Comparison of ENCODE assay signal across 11 cellular contexts in the genomic region with DNA sequence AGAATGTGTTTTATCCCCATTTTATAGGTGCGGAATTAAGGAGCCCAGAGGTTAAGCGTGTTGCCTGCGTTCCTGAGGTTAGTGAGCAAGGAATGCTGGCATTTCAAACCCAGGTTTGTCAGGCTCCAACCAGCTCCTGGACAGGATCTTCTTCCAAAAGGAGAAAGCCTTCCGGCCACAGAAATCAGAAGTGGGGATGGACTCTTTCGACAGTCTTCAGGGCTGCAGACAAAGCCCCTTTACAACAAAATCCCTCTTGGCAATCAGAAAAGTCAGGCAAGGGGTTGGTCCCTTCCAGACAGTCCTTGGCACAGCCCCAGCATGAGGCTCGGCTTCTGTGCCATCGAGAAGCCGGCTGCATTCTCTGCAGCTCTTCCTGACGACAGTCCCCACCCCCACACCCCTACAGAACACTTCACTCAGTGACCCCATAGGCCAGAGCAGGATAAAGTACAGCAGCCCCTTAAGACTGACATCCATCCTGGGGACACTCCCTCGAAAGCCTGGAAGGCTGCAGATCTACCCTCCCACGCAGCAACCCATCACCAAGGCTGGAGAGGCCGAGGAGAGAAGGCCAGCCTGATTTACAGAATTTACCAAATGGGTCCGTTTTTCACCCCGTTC.
DNase-seq lines count a peak whose midpoint lies in the region; ATAC-seq and TF ChIP-seq lines count a peak whose summit lies in the region.
"Had no signal": no experiment of that assay in that cellular context is flagged by ENCODE, and none has a peak within 500 bp of the region (broad histone marks: within the 10 kb centered on the region; RNA-seq: fewer than 3 reads in every experiment).

No MANE protein-coding gene starts in this region.

- DNase-seq in H9, result no peak
- DNase-seq in ecto neural progenitor cell (ENCODE audit: low spot score), result peak; percentile 46
- no peak for DNase-seq in stomach
- DNase-seq in cortex of kidney (lab: John Stamatoyannopoulos, UW), result no peak
- no peak for DNase-seq in left colon
- DNase-seq in kidney glomerular epithelial cell (lab: John Stamatoyannopoulos, UW), result no peak
- DNase-seq: activated CD4-positive, alpha-beta memory T cell treated with anti-CD3 and anti-CD28 coated beads for 36 hours had no signal

- no peak overlapping the region for H2BK15ac ChIP-seq in H9 (ENCODE audit: low read depth, low read length)

- no peak overlapping the region for H4K91ac ChIP-seq in H9 (ENCODE audit: insufficient read length, low read depth, low read length)

- intact Hi-C loops in stomach (cut with DNase I; ENCODE audit: low total_unique reads) (no loop called here), left colon (cut with DNase I, micrococcal nuclease) (no loop called here)

- H3K27ac Mint-ChIP-seq in H9, result peak overlapping the region in 2 of 3 experiments; percentile 33 to 90; a peak in 4 of 7 replicates
- H3K27ac Mint-ChIP-seq: activated CD4-positive, alpha-beta memory T cell treated with anti-CD3 and anti-CD28 coated beads for 36 hours had no signal

- peaks cover 12% of the 10 kb centered on the region for H3K79me1 ChIP-seq in H9 (ENCODE audit: insufficient read depth, low read depth, low read length, poor library complexity, severe bottlenecking)

- H3K27me3 ChIP-seq in H9 (ENCODE audit: insufficient read depth, low read length), result no peaks in the 10 kb centered on the region
- H3K27me3 ChIP-seq in layer of hippocampus (ENCODE audit: control insufficient read depth, insufficient read depth, low read length), result no peaks in the 10 kb centered on the region
- no peaks in the 10 kb centered on the region for H3K27me3 ChIP-seq in stomach

- H3K56ac ChIP-seq in H9 (ENCODE audit: insufficient read length, low read depth, low read length), result no peak overlapping the region

- H3K27ac ChIP-seq in H9 (ENCODE audit: insufficient read length, low read depth, low read length) (no peak overlapping the region), layer of hippocampus (ENCODE audit: low read depth, low read length) (peak overlapping the region; percentile 17), stomach (peak overlapping the region; percentile 20 to 82 (median 77))

- H3K4me3 ChIP-seq in stomach, result no peak overlapping the region
- H3K4me3 ChIP-seq: mucosa of descending colon had no signal

- no peak overlapping the region for H4K5ac ChIP-seq in H9 (ENCODE audit: insufficient read length, low read depth, low read length)

- no peak overlapping the region for H3K14ac ChIP-seq in H9 (ENCODE audit: insufficient read depth, low read length)

- peaks cover 12% of the 10 kb centered on the region; the same call in 1 of the 2 replicates for H3K79me2 ChIP-seq in H9 (ENCODE audit: insufficient read depth, low read length)

- no peak overlapping the region for H3K4me2 ChIP-seq in H9 (ENCODE audit: insufficient read depth, insufficient read length, low read length)

- H3K36me3 Mint-ChIP-seq in H9 (ENCODE audit: insufficient read depth in 1 of 3, low read depth in 3 of 3), result peaks cover 0 to 4% (median 0%) of the 10 kb centered on the region in 3 experiments; a peak in 4 of 7 replicates
- H3K36me3 Mint-ChIP-seq: activated CD4-positive, alpha-beta memory T cell treated with anti-CD3 and anti-CD28 coated beads for 36 hours; activated naive CD8-positive, alpha-beta T cell had no signal

- H3K4me1 ChIP-seq in H9 (ENCODE audit: insufficient read depth, low read length) (peaks cover 19% of the 10 kb centered on the region), stomach (peaks cover 59 to 99% (median 72%) of the 10 kb centered on the region in 4 donors)

- peaks cover 95 to 96% of the 10 kb centered on the region in 2 experiments for H3K4me1 Mint-ChIP-seq in H9

- no peak overlapping the region for H2BK120ac ChIP-seq in H9 (ENCODE audit: low read depth, low read length, poor library complexity, severe bottlenecking)

- H3K23me2 ChIP-seq in H9 (ENCODE audit: insufficient read length, low read depth, low read length, poor library complexity, severe bottlenecking), result no peaks in the 10 kb centered on the region

- H3K4ac ChIP-seq in H9 (ENCODE audit: low read depth, low read length), result no peak overlapping the region

- H4K8ac ChIP-seq in H9 (replicated peaks; ENCODE audit: insufficient read length, low read depth, low read length), result no peak overlapping the region

- ATAC-seq in left colon (no peak), HG02840 (IDR thresholded peaks at IDR 0.05; ENCODE audit: low FRiP score, unreplicated experiment) (no peak)

- no CpG with 5 or more reads among the region's 14 CpGs for WGBS in H9 (ENCODE audit: extremely low coverage, insufficient read length, low lambda C conversion rate)
- 41 to 60% (median 57%) methylated on average over 14 of the region's 14 CpGs for WGBS in stomach, 5 donors

- no peak overlapping the region for H2AFZ ChIP-seq in H9 (ENCODE audit: low read length)

- H2AK5ac ChIP-seq in H9 (ENCODE audit: insufficient read length, low read length), result no peak overlapping the region

- TF ChIP-seq CTCF in H9 (conservative IDR thresholded peaks at IDR 0.05) (no peak), stomach (IDR thresholded peaks at IDR 0.05) (no peak)

- H3K18ac ChIP-seq in H9 (ENCODE audit: insufficient read length, low read depth, low read length), result no peak overlapping the region

- no peak overlapping the region for H2BK20ac ChIP-seq in H9 (ENCODE audit: low read depth, low read length, poor library complexity, severe bottlenecking)

- TF ChIP-seq POLR2A in stomach (IDR thresholded peaks at IDR 0.05), result no peak

- H3K9me3 ChIP-seq in H9 (ENCODE audit: control insufficient read depth, low read depth, low read length), result no peaks in the 10 kb centered on the region
- H3K9me3 ChIP-seq in stomach, result no peaks in the 10 kb centered on the region
- H3K9me3 ChIP-seq: mucosa of descending colon had no signal

- H3T11ph ChIP-seq in H9 (ENCODE audit: low read length), result no peak overlapping the region

- no peaks in the 10 kb centered on the region for H3K27me3 Mint-ChIP-seq in H9 (ENCODE audit: low read depth)
- H3K27me3 Mint-ChIP-seq: activated CD4-positive, alpha-beta memory T cell treated with anti-CD3 and anti-CD28 coated beads for 36 hours; activated naive CD8-positive, alpha-beta T cell had no signal

- H2BK5ac ChIP-seq in H9 (ENCODE audit: insufficient read length, low read length), result no peak overlapping the region

- no peak overlapping the region for H2BK12ac ChIP-seq in H9 (ENCODE audit: insufficient read length, low read depth, low read length)

- no peak overlapping the region for H3K23ac ChIP-seq in H9 (ENCODE audit: insufficient read length, low read depth, low read length)

- no peak overlapping the region for H3K4me3 Mint-ChIP-seq in H9
- H3K4me3 Mint-ChIP-seq: activated CD4-positive, alpha-beta memory T cell treated with anti-CD3 and anti-CD28 coated beads for 36 hours; activated naive CD8-positive, alpha-beta T cell had no signal

- no peak for TF ChIP-seq EP300 in stomach (IDR thresholded peaks at IDR 0.05)

- peaks cover 0 to 4% (median 0%) of the 10 kb centered on the region in 4 donors for H3K36me3 ChIP-seq in stomach

- no peaks in the 10 kb centered on the region for H3K9me3 Mint-ChIP-seq in H9
- H3K9me3 Mint-ChIP-seq: activated CD4-positive, alpha-beta memory T cell treated with anti-CD3 and anti-CD28 coated beads for 36 hours had no signal

- no peak overlapping the region for H3K9ac ChIP-seq in H9 (ENCODE audit: extremely low read depth, insufficient read length, low read length)

- H4K20me1 ChIP-seq in H9 (ENCODE audit: control insufficient read depth, insufficient read depth, insufficient read length), result no peaks in the 10 kb centered on the region
